9 cellular contexts compared by ENCODE assay signal in the genomic region with DNA sequence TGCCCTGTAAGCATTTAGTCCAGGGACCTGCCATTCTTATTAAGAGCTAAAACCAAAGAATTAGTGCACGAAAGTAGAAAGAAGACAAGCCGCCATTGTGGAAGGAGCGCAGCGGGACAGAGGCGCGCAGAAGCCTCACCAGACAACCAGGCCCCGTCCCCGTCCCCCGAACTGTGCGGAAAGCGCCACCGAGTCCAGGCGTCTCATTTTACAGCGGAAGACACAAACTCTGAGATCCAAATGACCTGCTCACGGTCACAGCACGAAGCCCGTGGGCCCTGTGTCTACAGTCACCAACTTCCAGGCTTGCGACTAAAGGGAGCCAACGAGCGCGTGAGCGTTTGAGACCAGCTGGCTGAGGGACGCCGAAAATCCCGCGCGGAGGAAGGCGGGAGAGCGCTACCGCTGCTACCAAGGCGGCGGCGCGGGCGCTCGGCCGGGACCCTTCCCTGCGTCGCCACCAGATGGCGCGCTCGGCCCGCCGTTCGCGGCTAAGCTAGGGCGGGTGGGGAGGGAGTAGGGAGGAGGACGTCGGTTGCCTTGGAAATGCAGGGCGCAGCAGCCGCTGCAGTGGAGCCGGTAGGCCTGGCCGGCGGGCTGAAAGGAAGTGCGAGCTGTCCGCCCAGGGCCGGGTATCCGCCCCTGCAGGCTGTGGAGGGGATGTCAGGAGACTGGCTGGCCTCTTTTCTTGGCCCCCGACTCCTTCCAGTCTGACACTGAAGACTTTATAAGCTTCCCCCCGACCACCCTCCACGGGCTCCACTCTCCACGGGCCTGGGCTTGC. TPM values are rescaled to one million over a fixed set of nuclear protein-coding genes. Genes with fewer than 3 reads are reported as not detected.
DNase-seq lines count a peak whose midpoint lies in the region; ATAC-seq, FAIRE-seq and TF ChIP-seq lines count a peak whose summit lies in the region.
"Had no signal": no experiment of that assay in that cellular context is flagged by ENCODE, and none has a peak within 500 bp of the region (broad histone marks: within the 10 kb centered on the region; RNA-seq: fewer than 3 reads in every experiment).

No MANE protein-coding gene starts in this region.

- peak overlapping the region; percentile 71 for H3K27ac ChIP-seq in colonic mucosa

- H3K4me1 Mint-ChIP-seq in activated CD4-positive, alpha-beta T cell treated with anti-CD3 and anti-CD28 coated beads for 36 hours = peaks cover 2% of the 10 kb centered on the region

- CTCF ChIA-PET in BJ (lab: Yijun Ruan, JAX) = interaction anchor here (0.5 to 2.6 kb wide), 61 partner anchors 9 to 596 kb away, joined by 3 to 19 read pairs (median 4); a partner anchor contains a TSS
- CTCF ChIA-PET in activated CD4-positive, alpha-beta T cell treated with anti-CD3 and anti-CD28 coated beads for 36 hours (lab: Charles Lee) = interaction anchor here (0.6 to 1.7 kb wide), 34 partner anchors 9 to 1016 kb away, joined by 3 to 10 read pairs (median 3); a partner anchor contains a TSS

- peaks cover 2% of the 10 kb centered on the region for H3K9me3 Mint-ChIP-seq in activated CD4-positive, alpha-beta T cell treated with anti-CD3 and anti-CD28 coated beads for 36 hours (ENCODE audit: low read depth)

- no peaks in the 10 kb centered on the region for H3K9me3 ChIP-seq in colonic mucosa

- POLR2A ChIA-PET in BJ (lab: Charles Lee) = interaction anchor here (0.9 kb wide), 1 partner anchor 439 kb away, joined by 3 read pairs; no protein-coding TSS in a partner anchor
- POLR2A ChIA-PET in activated CD4-positive, alpha-beta T cell treated with anti-CD3 and anti-CD28 coated beads for 36 hours (lab: Charles Lee) = interaction anchor here (0.5 kb wide), 1 partner anchor 72 kb away, joined by 3 read pairs; no protein-coding TSS in a partner anchor

- H3K9ac ChIP-seq in colonic mucosa (ENCODE audit: low read depth in 2 of 2, low read length in 2 of 2) = peak overlapping the region; percentile 56 to 80

- no peaks in the 10 kb centered on the region for H3K36me3 ChIP-seq in BJ (ENCODE audit: control insufficient read depth, insufficient read depth, low read length)
- no peaks in the 10 kb centered on the region for H3K36me3 ChIP-seq in colonic mucosa

- H3K27ac Mint-ChIP-seq in activated CD4-positive, alpha-beta T cell treated with anti-CD3 and anti-CD28 coated beads for 36 hours = peak overlapping the region; percentile 94

- no peaks in the 10 kb centered on the region for H3K27me3 Mint-ChIP-seq in activated CD4-positive, alpha-beta T cell treated with anti-CD3 and anti-CD28 coated beads for 36 hours

- intact Hi-C loops in activated CD4-positive, alpha-beta T cell treated with anti-CD3 and anti-CD28 coated beads for 36 hours (cut with DNase I, micrococcal nuclease) = loop anchor here (1.0 to 10.0 kb wide), 19 partner anchors 27 to 964 kb away; a partner anchor contains a TSS
- intact Hi-C loops in colonic mucosa (cut with DNase I) = loop anchor here (10.0 kb wide), 3 partner anchors 160 to 440 kb away; no protein-coding TSS in a partner anchor

- H3K36me3 Mint-ChIP-seq in activated CD4-positive, alpha-beta T cell treated with anti-CD3 and anti-CD28 coated beads for 36 hours (ENCODE audit: low read depth) = peaks cover 8% of the 10 kb centered on the region

- peak; percentile 40 for DNase-seq in BJ (ENCODE audit: low read depth)
- peak; percentile 94 for DNase-seq in GM19239 (ENCODE audit: insufficient read length, low spot score)
- DNase-seq in NCI-H510A (lab: John Stamatoyannopoulos, UW) = peak; percentile 90
- DNase-seq in activated CD4-positive, alpha-beta T cell treated with anti-CD3 and anti-CD28 coated beads for 36 hours = peak; percentile 94
- DNase-seq in colonic mucosa = peak; percentile 91
- DNase-seq in left kidney (ENCODE audit: low read depth, low spot score) = peak; percentile 97
- DNase-seq in stimulated activated CD4-positive, alpha-beta T cell treated with anti-CD3 and anti-CD28 coated beads, Interleukin-1b, Interleukin-23, amount 100 ng/mL, for 48 hours = peak; percentile 91

- TF ChIP-seq CTCF in BJ (IDR thresholded peaks at IDR 0.05; ENCODE audit: insufficient read depth, low read depth, low read length) (peak; percentile 74), colonic mucosa (IDR thresholded peaks at IDR 0.05) (peak; percentile 93)

- peak overlapping the region; percentile 77 for H3K4me3 Mint-ChIP-seq in activated CD4-positive, alpha-beta T cell treated with anti-CD3 and anti-CD28 coated beads for 36 hours

- peak; percentile 91 for FAIRE-seq in GM19239 (lab: Jason Lieb, UNC)
- FAIRE-seq: endometrium had no signal

- H3K27me3 ChIP-seq in BJ (ENCODE audit: control insufficient read depth, insufficient read depth, low read length) (no peaks in the 10 kb centered on the region), colonic mucosa (no peaks in the 10 kb centered on the region)

- no peaks in the 10 kb centered on the region for H3K4me1 ChIP-seq in colonic mucosa

- ATAC-seq in HG03442 (IDR thresholded peaks at IDR 0.05; ENCODE audit: unreplicated experiment) = peak; percentile 99
- ATAC-seq in activated CD4-positive, alpha-beta T cell treated with anti-CD3 and anti-CD28 coated beads for 36 hours = peak; percentile 93

- peak overlapping the region; percentile 63 for H3K4me3 ChIP-seq in BJ (ENCODE audit: low read depth, low read length)
- H3K4me3 ChIP-seq in colonic mucosa = peak overlapping the region; percentile 44

RNA-seq across cellular contexts. Expression of a gene that starts 0.4 kb away (rescaled TPM):
- not detected in 2 replicates for polyA plus RNA-seq in BJ (2011; rRNA removed)
- not detected in 2 replicates for polyA minus RNA-seq in BJ (2011; rRNA and poly(A)+ RNA removed)
- total RNA-seq in activated CD4-positive, alpha-beta T cell treated with anti-CD3 and anti-CD28 coated beads for 36 hours = not detected
- total RNA-seq in colonic mucosa = not detected

RNA-seq across cellular contexts. Expression of a gene that starts 43.8 kb away (rescaled TPM):
- 43.5 and 70.9 TPM in 2 replicates for polyA plus RNA-seq in BJ (2011; rRNA removed)
- 23.2 and 28.6 TPM in 2 replicates for polyA minus RNA-seq in BJ (2011; rRNA and poly(A)+ RNA removed)
- 1 to 10 TPM; 5.2 to 6.8 TPM for total RNA-seq in activated CD4-positive, alpha-beta T cell treated with anti-CD3 and anti-CD28 coated beads for 36 hours
- total RNA-seq in colonic mucosa = 100 to 1,000 TPM; 168 to 170 TPM

Comparison
In these comparisons a context has a peak if more than half of its experiments do, and no peak if none do; other contexts are left out.
1. Peak in every context shown above with its lines: DNase-seq, ATAC-seq, H3K4me3 ChIP-seq and H3K27ac ChIP-seq.
2. DNase-seq: peak in every context shown above with its lines; median percentile 97 in left kidney; 94 in GM19239; 94 in activated CD4-positive, alpha-beta T cell treated with anti-CD3 and anti-CD28 coated beads for 36 hours; 91 in colonic mucosa; 91 in stimulated activated CD4-positive, alpha-beta T cell treated with anti-CD3 and anti-CD28 coated beads, Interleukin-1b, Interleukin-23, amount 100 ng/mL, for 48 hours; 90 in NCI-H510A; 40 in BJ.
3. RNA of a gene that starts 43.8 kb away (total RNA-seq): 168 to 170 TPM in colonic mucosa; 5.2 to 6.8 TPM in activated CD4-positive, alpha-beta T cell treated with anti-CD3 and anti-CD28 coated beads for 36 hours; every median in the first group is over 10 times any median in the second.